Comparison of ENCODE assay signal across 20 cellular contexts in genomic region chr12:31510034-31510433, GRCh38.
"Had no signal": no experiment of that assay in that cellular context is flagged by ENCODE, and none has a peak within 500 bp of the region (broad histone marks: within the 10 kb centered on the region; RNA-seq: fewer than 3 reads in every experiment).

No MANE protein-coding gene starts in this region.

- H3K4me1 ChIP-seq: body of pancreas had no signal

- H3K9me3 ChIP-seq: adrenal gland, body of pancreas, transverse colon had no signal

- H3K27me3 ChIP-seq: adrenal gland, body of pancreas, gastroesophageal sphincter, heart right ventricle, transverse colon had no signal

- H3K4me3 ChIP-seq: adrenal gland, body of pancreas, gastroesophageal sphincter, heart right ventricle, transverse colon had no signal

- H3K36me3 Mint-ChIP-seq: naive thymus-derived CD4-positive, alpha-beta T cell had no signal

- H3K27ac Mint-ChIP-seq: activated CD8-positive, alpha-beta T cell treated with anti-CD3 and anti-CD28 coated beads for 36 hours; activated naive CD4-positive, alpha-beta T cell treated with anti-CD3 and anti-CD28 coated beads, Interleukin-2, amount 50 U/mL, for 24 hours; naive thymus-derived CD4-positive, alpha-beta T cell; T-helper 1 cell treated with Interleukin-12 subunit alpha and Interleukin-12 subunit beta and Interleukin-4 antibody, amounts not matched to agents 30 μg/mL and 1 μg/mL, for 36 hours had no signal

- H3K4me1 Mint-ChIP-seq: activated naive CD4-positive, alpha-beta T cell treated with anti-CD3 and anti-CD28 coated beads, Interleukin-2, amount 50 U/mL, for 24 hours; naive thymus-derived CD4-positive, alpha-beta T cell had no signal

- H3K9me3 Mint-ChIP-seq: activated naive CD4-positive, alpha-beta T cell treated with anti-CD3 and anti-CD28 coated beads, Interleukin-2, amount 50 U/mL, for 24 hours; activated T-cell treated with anti-CD3 and anti-CD28 coated beads, Interleukin-2, amount 50 U/mL, for 4 hours; T-helper 1 cell treated with Interleukin-12 subunit alpha and Interleukin-12 subunit beta and Interleukin-4 antibody, amounts not matched to agents 30 μg/mL and 1 μg/mL, for 36 hours had no signal

- H3K36me3 ChIP-seq: adrenal gland, gastroesophageal sphincter, heart right ventricle, transverse colon had no signal

- H3K4me3 Mint-ChIP-seq: activated CD8-positive, alpha-beta T cell treated with anti-CD3 and anti-CD28 coated beads for 36 hours; activated naive CD4-positive, alpha-beta T cell treated with anti-CD3 and anti-CD28 coated beads, Interleukin-2, amount 50 U/mL, for 24 hours; activated T-cell treated with anti-CD3 and anti-CD28 coated beads, Interleukin-2, amount 50 U/mL, for 4 hours; naive thymus-derived CD4-positive, alpha-beta T cell; T-helper 1 cell treated with Interleukin-12 subunit alpha and Interleukin-12 subunit beta and Interleukin-4 antibody, amounts not matched to agents 30 μg/mL and 1 μg/mL, for 36 hours had no signal

- H3K27ac ChIP-seq: adrenal gland, body of pancreas, epithelial cell of prostate, gastroesophageal sphincter, transverse colon had no signal

- DNase-seq: activated CD4-positive, alpha-beta T cell treated with anti-CD3 and anti-CD28 coated beads for 4 hours; activated CD8-positive, alpha-beta T cell treated with anti-CD3 and anti-CD28 coated beads for 36 hours; activated effector memory CD4-positive, alpha-beta T cell treated with anti-CD3 and anti-CD28 coated beads, Interleukin-2, amount 50 U/mL, for 16 hours; activated T-cell treated with anti-CD3 and anti-CD28 coated beads, Interleukin-2, amount 50 U/mL, for 4 hours; body of pancreas; central memory CD4-positive, alpha-beta T cell; effector memory CD4-positive, alpha-beta T cell; heart right ventricle; left cardiac atrium; naive thymus-derived CD4-positive, alpha-beta T cell; posterior cingulate gyrus; retina; stimulated activated CD4-positive, alpha-beta T cell treated with anti-CD3 and anti-CD28 coated beads, Interleukin-2, amount 100 ng/mL, for 48 hours; stimulated activated naive CD4-positive, alpha-beta T cell; transverse colon had no signal

- ATAC-seq: activated CD8-positive, alpha-beta T cell treated with anti-CD3 and anti-CD28 coated beads for 36 hours; activated T-cell treated with anti-CD3 and anti-CD28 coated beads, Interleukin-2, amount 50 U/mL, for 4 hours; body of pancreas; gastroesophageal sphincter; left cardiac atrium; naive thymus-derived CD4-positive, alpha-beta T cell had no signal
